Comparison of ENCODE assay signal across 8 cellular contexts in the genomic region with DNA sequence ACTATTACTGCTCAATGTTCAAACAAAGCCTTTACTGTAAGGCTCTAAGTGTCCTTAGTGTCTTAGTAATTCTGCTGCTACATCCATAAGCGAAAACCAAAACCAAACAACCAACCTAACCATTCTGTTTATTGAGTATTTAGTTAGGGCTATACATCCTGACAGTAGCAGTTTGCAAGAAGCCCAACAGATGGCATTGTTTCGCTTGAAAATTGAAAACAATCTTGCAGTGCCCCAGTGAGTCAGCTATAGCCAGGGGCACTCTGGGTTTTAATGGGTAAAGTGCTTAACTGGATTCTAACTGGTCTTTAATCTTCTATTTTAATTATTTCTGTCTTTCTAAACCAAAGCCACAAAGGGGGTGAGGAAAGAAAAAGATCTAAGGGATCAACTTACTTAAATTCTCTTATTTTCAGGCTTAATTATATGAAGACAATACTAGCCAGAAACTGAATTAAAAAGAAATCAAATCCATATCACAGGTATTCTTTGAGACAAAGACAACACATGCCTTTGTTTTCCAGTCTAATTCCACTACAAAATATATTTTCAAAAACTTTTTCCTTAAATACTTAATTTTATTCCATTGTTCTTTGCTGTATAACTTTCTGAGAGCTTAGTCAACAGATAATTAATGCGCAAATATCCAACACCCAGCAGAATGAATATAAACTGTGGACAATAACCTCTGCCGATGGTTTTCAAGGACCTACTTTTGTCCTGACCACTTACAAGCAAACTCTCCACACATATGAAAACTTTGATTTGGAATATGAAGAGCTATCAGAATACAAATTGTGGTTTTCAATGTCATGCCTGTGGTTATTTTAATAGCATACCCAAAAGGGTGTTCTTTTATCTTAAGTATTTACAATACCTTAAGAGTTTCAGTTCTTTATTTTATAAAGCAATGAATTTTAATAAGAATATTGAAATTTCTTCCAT. TPM values are rescaled to one million over a fixed set of nuclear protein-coding genes. Genes with fewer than 3 reads are reported as not detected.
DNase-seq lines count a peak whose midpoint lies in the region; ATAC-seq, FAIRE-seq and TF ChIP-seq lines count a peak whose summit lies in the region.

No MANE protein-coding gene starts in this region.

- no peak overlapping the region; the same call in 1 of the 2 replicates for H2BK12ac ChIP-seq in H1 (ENCODE audit: low read depth, low read length)

- H2AK5ac ChIP-seq in H1 (ENCODE audit: low read depth, low read length): no peak overlapping the region

- peaks cover 0 to 6% (median 5%) of the 10 kb centered on the region in 4 experiments; a peak in 2 of 8 replicates for H3K36me3 ChIP-seq in H1 (ENCODE audit: control insufficient read depth in 2 of 4, insufficient read depth in 4 of 4, low read length in 3 of 4)

- peaks cover 30 to 100% of the 10 kb centered on the region in 2 experiments for H3K79me2 ChIP-seq in H1 (ENCODE audit: control insufficient read depth in 1 of 2, insufficient read depth in 2 of 2, low read length in 2 of 2)

- TF ChIP-seq CTCF in GM12864 (IDR thresholded peaks at IDR 0.05; ENCODE audit: low read depth, low read length, missing control alignments): peak; percentile 77
- peak in 2 of 3 experiments; percentile 69 to 82; a peak in 3 of 4 replicates for TF ChIP-seq CTCF in H1 (IDR thresholded peaks at IDR 0.05; ENCODE audit: control extremely low read depth in 1 of 3, insufficient read depth in 1 of 3, low read depth in 1 of 3, low read length in 3 of 3)

- H3K9ac ChIP-seq in H1 (replicated peaks in 1 of 4; ENCODE audit: extremely low read depth in 1 of 4, low read depth in 3 of 4, low read length in 3 of 4): no peak overlapping the region

- WGBS in H1 (ENCODE audit: extremely low coverage in 1 of 2, insufficient coverage in 1 of 2, insufficient read length in 1 of 2, insufficient replicate concordance in 2 of 2, low coverage in 1 of 2, low lambda C conversion rate in 2 of 2, missing lambda C conversion rate in 1 of 2), 2 experiments: 68% methylated on average over 4 of the region's 4 CpGs; no CpG with 5 or more reads in 1 of the 2 experiments

- no peak overlapping the region for H3K4me3 Mint-ChIP-seq in stimulated activated naive B cell treated with anti-CD40 and anti-IgM and Interleukin-4, amounts not matched to agents 10 μg/mL and 1 μg/mL and 100 μg/mL, for 72 hours

- no peaks in the 10 kb centered on the region for H3K9me3 Mint-ChIP-seq in stimulated activated naive B cell treated with anti-CD40 and anti-IgM and Interleukin-4, amounts not matched to agents 10 μg/mL and 1 μg/mL and 100 μg/mL, for 72 hours

- no peak overlapping the region for H2BK5ac ChIP-seq in H1 (ENCODE audit: low read depth, low read length)

- H3K4me3 ChIP-seq in GM12864 (ENCODE audit: low read depth, low read length): no peak overlapping the region
- no peak overlapping the region for H3K4me3 ChIP-seq in H1 (ENCODE audit: extremely low read depth in 1 of 4, insufficient read depth in 2 of 4, low read depth in 3 of 4, low read length in 4 of 4)

- no peak overlapping the region for H4K5ac ChIP-seq in H1 (ENCODE audit: insufficient read length, low read depth, low read length)

- H3K79me1 ChIP-seq in H1 (ENCODE audit: low read depth, low read length): peaks cover 2% of the 10 kb centered on the region

- no peak overlapping the region for H2AFZ ChIP-seq in H1 (ENCODE audit: low read length)

- no peaks in the 10 kb centered on the region for H3K9me3 ChIP-seq in H1 (ENCODE audit: insufficient read depth in 2 of 2, low read depth in 1 of 2, low read length in 1 of 2)

- POLR2A ChIA-PET in H1 (lab: Charles Lee; ENCODE audit: partially characterized antibody): interaction anchor here (0.6 to 1.2 kb wide), 2 partner anchors 86 to 97 kb away, joined by 3 read pairs; partner anchors contain the start of gene TUFT1

- peaks cover 5 to 10% of the 10 kb centered on the region in 2 experiments for H4K20me1 ChIP-seq in H1 (replicated peaks in 1 of 2; ENCODE audit: control insufficient read depth in 1 of 2, insufficient read depth in 2 of 2, low read length in 2 of 2)

- TF ChIP-seq EP300 in H1 (IDR thresholded peaks at IDR 0.05; ENCODE audit: borderline replicate concordance in 1 of 2, low read depth in 2 of 2, low read length in 2 of 2): no peak

- H3K27me3 Mint-ChIP-seq in stimulated activated naive B cell treated with anti-CD40 and anti-IgM and Interleukin-4, amounts not matched to agents 10 μg/mL and 1 μg/mL and 100 μg/mL, for 72 hours: no peaks in the 10 kb centered on the region

- no peak overlapping the region for H3K14ac ChIP-seq in H1 (ENCODE audit: insufficient read length)

- H3K27ac Mint-ChIP-seq in stimulated activated naive B cell treated with anti-CD40 and anti-IgM and Interleukin-4, amounts not matched to agents 10 μg/mL and 1 μg/mL and 100 μg/mL, for 72 hours: no peak overlapping the region

- H3K4me1 ChIP-seq in H1 (replicated peaks in 1 of 4; ENCODE audit: control insufficient read depth in 3 of 4, insufficient read depth in 4 of 4, low read length in 3 of 4): no peaks in the 10 kb centered on the region

- H3K23ac ChIP-seq in H1 (ENCODE audit: insufficient read length): no peak overlapping the region

- H4K91ac ChIP-seq in H1 (replicated peaks; ENCODE audit: insufficient read length, low read length): no peak overlapping the region

- H3K27ac ChIP-seq in H1 (ENCODE audit: low read depth, low read length): no peak overlapping the region

- H2BK20ac ChIP-seq in H1 (ENCODE audit: low read length): no peak overlapping the region

- H3K4ac ChIP-seq in H1 (replicated peaks; ENCODE audit: insufficient read length, low read depth, low read length): no peak overlapping the region

- H3K23me2 ChIP-seq in H1 (ENCODE audit: low read depth, low read length): no peaks in the 10 kb centered on the region

- peak; percentile 96 for FAIRE-seq in H1 (lab: Jason Lieb, UNC)

- ATAC-seq in stimulated activated naive B cell treated with anti-CD40 and anti-IgM and Interleukin-4, amounts not matched to agents 10 μg/mL and 1 μg/mL and 100 μg/mL, for 72 hours (replicated peaks): peak; percentile 94 to 97
- ATAC-seq in HG03108 (IDR thresholded peaks at IDR 0.05; ENCODE audit: unreplicated experiment): no peak

- TF ChIP-seq POLR2A in H1 (IDR thresholded peaks at IDR 0.05; ENCODE audit: control extremely low read depth in 1 of 2, low read depth in 2 of 2, low read length in 2 of 2): no peak

- peaks cover 4 to 21% of the 10 kb centered on the region in 2 donors for H3K36me3 Mint-ChIP-seq in stimulated activated naive B cell treated with anti-CD40 and anti-IgM and Interleukin-4, amounts not matched to agents 10 μg/mL and 1 μg/mL and 100 μg/mL, for 72 hours

- H3K18ac ChIP-seq in H1 (ENCODE audit: extremely low read depth, low read length): no peak overlapping the region

- no peak overlapping the region for H3K56ac ChIP-seq in H1 (replicated peaks; ENCODE audit: insufficient read length, low read depth, low read length)

- TF ChIP-seq RAD21 in H1 (IDR thresholded peaks at IDR 0.05 in 1 of 2, conservative IDR thresholded peaks at IDR 0.05 in 1 of 2; ENCODE audit: low read depth in 2 of 2, low read length in 2 of 2): peak; percentile 72 to 78

- H4K8ac ChIP-seq in H1 (ENCODE audit: extremely low read depth, insufficient read depth, low read length): no peak overlapping the region

- H3K4me1 Mint-ChIP-seq in stimulated activated naive B cell treated with anti-CD40 and anti-IgM and Interleukin-4, amounts not matched to agents 10 μg/mL and 1 μg/mL and 100 μg/mL, for 72 hours: peaks cover 17 to 51% of the 10 kb centered on the region in 2 donors

- no peaks in the 10 kb centered on the region for H3K27me3 ChIP-seq in H1 (replicated peaks in 1 of 4; ENCODE audit: control insufficient read depth in 3 of 4, extremely low read depth in 1 of 4, insufficient read depth in 3 of 4, low read length in 3 of 4)

- H3K4me2 ChIP-seq in H1 (ENCODE audit: insufficient read depth in 1 of 2, low read depth in 2 of 2, low read length in 2 of 2): no peak overlapping the region

- CTCF ChIA-PET in H1 (lab: Charles Lee; ENCODE audit: partially characterized antibody): interaction anchor here (0.6 to 1.5 kb wide), 15 partner anchors 10 to 118 kb away, joined by 3 to 7 read pairs (median 3); no protein-coding TSS in a partner anchor

- no peak overlapping the region for H2BK120ac ChIP-seq in H1 (replicated peaks; ENCODE audit: low read depth, low read length)

- DNase-seq in GM12864 (ENCODE audit: low read depth) (peak; percentile 60), HS-5 (ENCODE audit: low read depth) (peak; percentile 65), NCI-H82 treated with DMSO at 0.1 percent for 48 hours (lab: John Stamatoyannopoulos, UW; ENCODE audit: unreplicated experiment) (peak; percentile 78), H1 (ENCODE audit: low read depth in 1 of 2, low spot score in 2 of 2) (peak in 1 of 2 experiments; percentile 55), midbrain (lab: John Stamatoyannopoulos, UW) (peak; percentile 68)
- peak; percentile 58 to 68 for DNase-seq in activated CD4-positive, alpha-beta T cell treated with anti-CD3 and anti-CD28 coated beads, Interleukin-2, amount 50 U/mL, for 48 hours
- DNase-seq in stimulated activated naive B cell treated with anti-CD40 and anti-IgM and Interleukin-4, amounts not matched to agents 10 μg/mL and 1 μg/mL and 100 μg/mL, for 72 hours: peak; percentile 39

- no peak overlapping the region for H2BK15ac ChIP-seq in H1 (ENCODE audit: low read length)

TF ChIP-seq in H1, 55 proteins besides CTCF, POLR2A, EP300 and RAD21 (continues in another document):
- TF ChIP-seq TCF12 (IDR thresholded peaks at IDR 0.05; ENCODE audit: low read depth, low read length) (no peak), TEAD4 (IDR thresholded peaks at IDR 0.05; ENCODE audit: low read depth, low read length) (no peak)

RNA-seq across cellular contexts. Expression of gene POGZ, which starts 15.2 kb away (rescaled TPM):
- total RNA-seq in H1 (2021; fragmentation: NEBNext Ultra II Directional; extraction: Animal tissue kit (Norgen Biotek cat#: 25700)): 105 and 109 TPM in 2 replicates
- 66.4 and 69.7 TPM in 2 replicates for polyA plus RNA-seq in H1 (2011; rRNA removed)
- 46.1 TPM for polyA plus RNA-seq in H1 (2011; cell fraction: cytosol; rRNA removed)
- 145 TPM for polyA plus RNA-seq in H1 (2011; cell fraction: nucleus; rRNA removed)
- 55.6 to 61.6 TPM (median 57.5 TPM) in 4 replicates for polyA plus RNA-seq in H1 (2012, experiment 1 of 2)
- polyA plus RNA-seq in H1 (2012, experiment 2 of 2): 9.3 TPM
- 52.3 TPM for polyA plus RNA-seq in H1 (2013, experiment 1 of 2)
- polyA plus RNA-seq in H1 (2013, experiment 2 of 2): 40.6 TPM
- 183 and 207 TPM in 2 replicates for polyA minus RNA-seq in H1 (2011; rRNA and poly(A)+ RNA removed)
- polyA minus RNA-seq in H1 (2011; cell fraction: cytosol; rRNA and poly(A)+ RNA removed): 75.4 TPM
- 133 TPM for polyA minus RNA-seq in H1 (2011; cell fraction: nucleus; rRNA and poly(A)+ RNA removed)

RNA-seq across cellular contexts. Expression of gene PSMB4, which starts 44.7 kb away (rescaled TPM):
- 422 and 430 TPM in 2 replicates for total RNA-seq in H1 (2021; fragmentation: NEBNext Ultra II Directional; extraction: Animal tissue kit (Norgen Biotek cat#: 25700))
- 1,009 and 1,098 TPM in 2 replicates for polyA plus RNA-seq in H1 (2011; rRNA removed)
- polyA plus RNA-seq in H1 (2011; cell fraction: cytosol; rRNA removed): 783 TPM
- polyA plus RNA-seq in H1 (2011; cell fraction: nucleus; rRNA removed): 763 TPM
- 517 to 666 TPM (median 572 TPM) in 4 replicates for polyA plus RNA-seq in H1 (2012, experiment 1 of 2)
- polyA plus RNA-seq in H1 (2012, experiment 2 of 2): 709 TPM
- polyA plus RNA-seq in H1 (2013, experiment 1 of 2): 472 TPM
- polyA plus RNA-seq in H1 (2013, experiment 2 of 2): 465 TPM
- 467 and 489 TPM in 2 replicates for polyA minus RNA-seq in H1 (2011; rRNA and poly(A)+ RNA removed)
- 239 TPM for polyA minus RNA-seq in H1 (2011; cell fraction: cytosol; rRNA and poly(A)+ RNA removed)
- 135 TPM for polyA minus RNA-seq in H1 (2011; cell fraction: nucleus; rRNA and poly(A)+ RNA removed)
